Comparison of ENCODE assay signal across 8 cellular contexts in the genomic region with DNA sequence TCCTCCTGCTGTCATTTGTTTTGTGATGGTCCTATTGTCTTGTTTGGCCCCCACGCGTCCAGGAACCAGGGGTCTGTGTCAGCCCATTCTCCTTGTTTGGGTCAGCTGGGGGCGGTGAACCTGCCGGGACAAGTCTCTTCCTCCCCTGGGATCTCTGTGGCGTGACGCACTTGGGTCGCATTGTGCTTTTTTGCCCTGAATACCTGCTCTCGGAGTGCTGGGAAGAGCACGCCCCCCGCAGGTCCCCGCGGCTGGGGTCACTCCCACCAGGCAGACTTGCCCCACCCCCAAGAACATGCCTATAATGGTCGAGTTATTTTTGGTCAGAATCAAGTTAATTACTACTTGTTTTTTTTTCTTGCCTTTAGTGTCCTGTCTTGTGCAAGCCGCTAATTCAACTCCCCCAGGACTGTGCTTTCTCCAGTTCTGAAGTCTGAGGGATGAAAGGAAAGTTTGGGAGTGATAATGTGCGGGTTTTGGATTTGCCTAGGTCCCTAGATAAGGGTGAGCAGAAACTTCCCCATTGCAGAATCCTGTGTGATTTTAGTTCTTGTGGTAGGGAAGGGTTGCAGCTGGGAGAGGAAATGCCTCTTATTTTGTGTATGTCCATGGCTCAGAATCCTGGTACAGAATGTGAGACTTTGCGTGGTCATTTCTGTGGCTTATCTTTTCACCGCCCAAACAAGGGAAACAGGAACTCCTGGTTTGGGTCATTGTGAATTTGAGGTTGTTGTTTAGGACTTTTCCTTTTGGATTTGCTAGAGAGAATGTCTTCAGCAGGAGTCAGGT. TPM values are rescaled to one million over a fixed set of nuclear protein-coding genes. Genes with fewer than 3 reads are reported as not detected.
A peak's percentile ranks its signal among the peaks of the same experiment; 100 is the strongest.
DNase-seq lines count a peak whose midpoint lies in the region; ATAC-seq and TF ChIP-seq lines count a peak whose summit lies in the region.

No MANE protein-coding gene starts in this region.

- TF ChIP-seq POLR2A in right lobe of liver (IDR thresholded peaks at IDR 0.05), result no peak
- no peak for TF ChIP-seq POLR2A in testis (IDR thresholded peaks at IDR 0.05)

- intact Hi-C loops in right lobe of liver (cut with DNase I) (no loop called here), testis (cut with DNase I; ENCODE audit: low total_unique reads) (no loop called here)

- H3K27me3 ChIP-seq in RWPE2 (ENCODE audit: insufficient read depth, poor library complexity, severe bottlenecking) (no peaks in the 10 kb centered on the region), right lobe of liver (no peaks in the 10 kb centered on the region), testis (no peaks in the 10 kb centered on the region)

- under 1% methylated on average over 16 of the region's 17 CpGs for WGBS in right lobe of liver (ENCODE audit: insufficient coverage, low coverage, low lambda C conversion rate, missing lambda C conversion rate)
- 3 to 4% methylated on average over 17 of the region's 17 CpGs for WGBS in testis, 2 donors

- DNase-seq in GM13977 (ENCODE audit: low spot score), result peak; percentile 35
- no peak for DNase-seq in RWPE2 (ENCODE audit: low spot score)
- no peak for DNase-seq in choroid plexus epithelial cell (ENCODE audit: low read depth)
- peak in 2 of 3 donors; percentile 49 to 66 for DNase-seq in right lobe of liver
- DNase-seq in testis, result peak; percentile 24
- DNase-seq in mesenteric fat pad (ENCODE audit: low spot score), result no peak

- peak overlapping the region; percentile 80 for H3K27ac ChIP-seq in 22Rv1
- H3K27ac ChIP-seq in RWPE2 (ENCODE audit: poor library complexity, severe bottlenecking), result no peak overlapping the region
- peak overlapping the region; percentile 66 to 86 (median 67) for H3K27ac ChIP-seq in right lobe of liver
- peak overlapping the region; percentile 55 to 66 for H3K27ac ChIP-seq in testis

- H3K4me3 ChIP-seq in RWPE2 (ENCODE audit: severe bottlenecking), result peak overlapping the region; percentile 49
- H3K4me3 ChIP-seq in choroid plexus epithelial cell (ENCODE audit: low read depth, low read length), result peak overlapping the region; percentile 77
- peak overlapping the region; percentile 67 to 84 (median 82) for H3K4me3 ChIP-seq in right lobe of liver
- peak overlapping the region; percentile 57 to 85 for H3K4me3 ChIP-seq in testis

- ATAC-seq in HG03196 (IDR thresholded peaks at IDR 0.05; ENCODE audit: unreplicated experiment) (peak; percentile 21), RWPE2 (ENCODE audit: low read depth) (peak; percentile 34; the same call in 2 of the 3 replicates), right lobe of liver (peak; percentile 24 to 48 (median 38))

- TF ChIP-seq CTCF in 22Rv1 (IDR thresholded peaks at IDR 0.05) (peak; percentile 6), GM13977 (IDR thresholded peaks at IDR 0.05; ENCODE audit: extremely low read depth, insufficient read depth, missing control alignments) (no peak), RWPE2 (IDR thresholded peaks at IDR 0.05; ENCODE audit: poor library complexity, severe bottlenecking) (no peak), choroid plexus epithelial cell (conservative IDR thresholded peaks at IDR 0.05; ENCODE audit: low read depth, low read length) (no peak), right lobe of liver (IDR thresholded peaks at IDR 0.05) (no peak), testis (IDR thresholded peaks at IDR 0.05) (no peak)

- H3K9me3 ChIP-seq in RWPE2 (ENCODE audit: severe bottlenecking) (no peaks in the 10 kb centered on the region), right lobe of liver (no peaks in the 10 kb centered on the region), testis (no peaks in the 10 kb centered on the region)

- H3K36me3 ChIP-seq in RWPE2 (ENCODE audit: low read depth), result no peaks in the 10 kb centered on the region
- H3K36me3 ChIP-seq in right lobe of liver, result no peaks in the 10 kb centered on the region
- H3K36me3 ChIP-seq in testis (ENCODE audit: low read depth, missing control alignments), result no peaks in the 10 kb centered on the region

- in situ Hi-C loops in GM13977 (cut with MboI; ENCODE audit: low pct_unique_long_range_greater_than_20kb, low sequenced_read_pairs, unreplicated experiment), result no loop called here

- H3K4me1 ChIP-seq in RWPE2 (ENCODE audit: insufficient read depth, poor library complexity, severe bottlenecking), result peaks cover 11% of the 10 kb centered on the region
- H3K4me1 ChIP-seq in right lobe of liver, result no peaks in the 10 kb centered on the region
- H3K4me1 ChIP-seq in testis, result no peaks in the 10 kb centered on the region

RNA-seq across cellular contexts. Expression of a gene that starts 0.8 kb away (rescaled TPM):
- total RNA-seq in right lobe of liver (1 to 10 TPM; 1.8 to 9.1 (median 3.7) TPM), testis (1 to 10 TPM; 4.4 to 5.5 TPM), mesenteric fat pad (20.5 TPM)
- polyA plus RNA-seq in testis (ENCODE audit: insufficient read depth, low read depth, low replicate concordance), result 3.8 TPM

RNA-seq across cellular contexts. Expression of a gene that starts 29.6 kb away (rescaled TPM):
- total RNA-seq in right lobe of liver (100 to 1,000 TPM; 509 to 682 (median 627) TPM), testis (100 to 1,000 TPM; 581 to 654 TPM), mesenteric fat pad (1,888 TPM)
- 1,222 TPM for polyA plus RNA-seq in testis (ENCODE audit: insufficient read depth, low read depth, low replicate concordance)

Comparison
In these comparisons a context has a peak if more than half of its experiments do, and no peak if none do; other contexts are left out.
1. DNase-seq: peak in GM13977 (single experiment), right lobe of liver (2 of 3) and testis (single experiment); none in RWPE2 (single experiment), choroid plexus epithelial cell (single experiment) and mesenteric fat pad (single experiment).
2. Peak in every context shown above with its lines, with median percentiles within 50 percentile points of each other: ATAC-seq and H3K4me3 ChIP-seq.